Comparison of ENCODE assay signal across 18 cellular contexts in genomic region chr22:31448382-31448781, GRCh38. TPM values are rescaled to one million over a fixed set of nuclear protein-coding genes. Genes with fewer than 3 reads are reported as not detected.
A peak's percentile ranks its signal among the peaks of the same experiment; 100 is the strongest.
DNase-seq lines count a peak whose midpoint lies in the region; ATAC-seq and TF ChIP-seq lines count a peak whose summit lies in the region.
"Had no signal": no experiment of that assay in that cellular context is flagged by ENCODE, and none has a peak within 500 bp of the region (broad histone marks: within the 10 kb centered on the region; RNA-seq: fewer than 3 reads in every experiment).

No MANE protein-coding gene starts in this region.

- intact Hi-C loops in left ventricle myocardium superior (cut with micrococcal nuclease), result no loop called here

- DNase-seq in activated T-cell treated with anti-CD3 and anti-CD28 coated beads, Interleukin-2, amount 50 U/mL, for 24 hours, result no peak
- DNase-seq in activated T-cell treated with anti-CD3 and anti-CD28 coated beads for 4 hours (no peak), left ventricle myocardium superior (no peak), progenitor cell of endocrine pancreas (ENCODE audit: low spot score, unreplicated experiment) (no peak), KG1 (lab: John Stamatoyannopoulos, UW) (no peak), NCI-H1417 (lab: John Stamatoyannopoulos, UW) (no peak)
- DNase-seq: 8988T; DMS 273 treated with DMSO at 0.1 percent for 48 hours; EL; NCI-H1436 treated with DMSO at 0.1 percent for 48 hours; NCI-H2081 treated with DMSO at 0.1 percent for 48 hours; NCI-H2227 treated with DMSO at 0.1 percent for 48 hours; NCI-H526; NK-92 treated with Interleukin-12 subunit alpha and Interleukin-12 subunit beta, amount 100 ng/mL, for 24 hours; OCI-M1; RPMI8226 had no signal

- H3K4me3 Mint-ChIP-seq in activated T-cell treated with anti-CD3 and anti-CD28 coated beads, Interleukin-2, amount 50 U/mL, for 24 hours, result no peak overlapping the region
- H3K4me3 Mint-ChIP-seq in activated T-helper 17 cell treated with anti-CD3 and anti-CD28 coated beads, Interleukin-2, amount 50 U/mL, for 72 hours, result no peak overlapping the region
- no peak overlapping the region for H3K4me3 Mint-ChIP-seq in progenitor cell of endocrine pancreas (ENCODE audit: low read depth)

- peaks cover 6% of the 10 kb centered on the region for H3K4me1 Mint-ChIP-seq in activated T-cell treated with anti-CD3 and anti-CD28 coated beads, Interleukin-2, amount 50 U/mL, for 24 hours (ENCODE audit: low read depth)
- peaks cover 9% of the 10 kb centered on the region for H3K4me1 Mint-ChIP-seq in activated T-helper 17 cell treated with anti-CD3 and anti-CD28 coated beads, Interleukin-2, amount 50 U/mL, for 72 hours
- no peaks in the 10 kb centered on the region for H3K4me1 Mint-ChIP-seq in progenitor cell of endocrine pancreas (ENCODE audit: low read depth)

- ATAC-seq in activated T-helper 17 cell treated with anti-CD3 and anti-CD28 coated beads, Interleukin-2, amount 50 U/mL, for 72 hours (replicated peaks), result no peak
- ATAC-seq in left ventricle myocardium superior, result peak; percentile 66
- ATAC-seq in HG03460 (IDR thresholded peaks at IDR 0.05; ENCODE audit: unreplicated experiment), result no peak

- peak overlapping the region; percentile 15 for H3K27ac Mint-ChIP-seq in activated T-cell treated with anti-CD3 and anti-CD28 coated beads, Interleukin-2, amount 50 U/mL, for 24 hours
- peak overlapping the region; percentile 75 for H3K27ac Mint-ChIP-seq in activated T-helper 17 cell treated with anti-CD3 and anti-CD28 coated beads, Interleukin-2, amount 50 U/mL, for 72 hours
- H3K27ac Mint-ChIP-seq in progenitor cell of endocrine pancreas, result peak overlapping the region; percentile 38

- peaks cover 97% of the 10 kb centered on the region for H3K36me3 Mint-ChIP-seq in activated T-cell treated with anti-CD3 and anti-CD28 coated beads, Interleukin-2, amount 50 U/mL, for 24 hours (ENCODE audit: low read depth)
- H3K36me3 Mint-ChIP-seq in activated T-helper 17 cell treated with anti-CD3 and anti-CD28 coated beads, Interleukin-2, amount 50 U/mL, for 72 hours (ENCODE audit: low read depth), result peaks cover 92% of the 10 kb centered on the region
- H3K36me3 Mint-ChIP-seq in progenitor cell of endocrine pancreas (ENCODE audit: insufficient read depth), result peaks cover 13% of the 10 kb centered on the region

- no peak for TF ChIP-seq CTCF in progenitor cell of endocrine pancreas (IDR thresholded peaks at IDR 0.05; ENCODE audit: unreplicated experiment)

- H3K9me3 Mint-ChIP-seq in activated T-cell treated with anti-CD3 and anti-CD28 coated beads, Interleukin-2, amount 50 U/mL, for 24 hours, result no peaks in the 10 kb centered on the region
- H3K9me3 Mint-ChIP-seq in activated T-helper 17 cell treated with anti-CD3 and anti-CD28 coated beads, Interleukin-2, amount 50 U/mL, for 72 hours, result no peaks in the 10 kb centered on the region
- H3K9me3 Mint-ChIP-seq in progenitor cell of endocrine pancreas (ENCODE audit: low read depth), result no peaks in the 10 kb centered on the region

- no peaks in the 10 kb centered on the region for H3K27me3 Mint-ChIP-seq in activated T-cell treated with anti-CD3 and anti-CD28 coated beads, Interleukin-2, amount 50 U/mL, for 24 hours
- no peaks in the 10 kb centered on the region for H3K27me3 Mint-ChIP-seq in activated T-helper 17 cell treated with anti-CD3 and anti-CD28 coated beads, Interleukin-2, amount 50 U/mL, for 72 hours
- no peaks in the 10 kb centered on the region for H3K27me3 Mint-ChIP-seq in progenitor cell of endocrine pancreas

RNA-seq across cellular contexts. Expression of gene EIF4ENIF1, which starts 41.3 kb away (rescaled TPM):
- total RNA-seq in activated T-helper 17 cell treated with anti-CD3 and anti-CD28 coated beads, Interleukin-2, amount 50 U/mL, for 72 hours, result 10 to 100 TPM; 31.5 to 41.0 TPM
- 26.8 TPM for total RNA-seq in left ventricle myocardium superior
- 41.0 and 46.5 TPM in 2 replicates for total RNA-seq in progenitor cell of endocrine pancreas

RNA-seq across cellular contexts. Expression of gene SFI1, which starts 48.0 kb away (rescaled TPM):
- 100 to 1,000 TPM; 125 to 349 TPM for total RNA-seq in activated T-helper 17 cell treated with anti-CD3 and anti-CD28 coated beads, Interleukin-2, amount 50 U/mL, for 72 hours
- total RNA-seq in left ventricle myocardium superior (8.8 TPM), progenitor cell of endocrine pancreas (61.9 and 66.3 TPM in 2 replicates)

RNA-seq across cellular contexts. Expression of gene DRG1, which starts 49.0 kb away (rescaled TPM):
- total RNA-seq in activated T-helper 17 cell treated with anti-CD3 and anti-CD28 coated beads, Interleukin-2, amount 50 U/mL, for 72 hours, result 10 to 100 TPM; 97.4 to 99.4 TPM
- total RNA-seq in left ventricle myocardium superior, result 67.4 TPM
- 69.0 and 69.1 TPM in 2 replicates for total RNA-seq in progenitor cell of endocrine pancreas

Comparison
In these comparisons a context has a peak if more than half of its experiments do, and no peak if none do; other contexts are left out.
1. H3K27ac Mint-ChIP-seq: peak in every context shown above with its lines; median percentile 75 in activated T-helper 17 cell treated with anti-CD3 and anti-CD28 coated beads, Interleukin-2, amount 50 U/mL, for 72 hours; 38 in progenitor cell of endocrine pancreas; 15 in activated T-cell treated with anti-CD3 and anti-CD28 coated beads, Interleukin-2, amount 50 U/mL, for 24 hours.